Comparison of ENCODE assay signal across 8 cellular contexts in genomic region chr11:63938481-63939350, GRCh38. TPM values are rescaled to one million over a fixed set of nuclear protein-coding genes. Genes with fewer than 3 reads are reported as not detected.
DNase-seq lines count a peak whose midpoint lies in the region; ATAC-seq and TF ChIP-seq lines count a peak whose summit lies in the region.

NAA40 (plus strand) TSS chr11:63939002; CDS start chr11:63939097, 95 bp downstream.

- peak; percentile 89 for ATAC-seq in GM18907 (IDR thresholded peaks at IDR 0.05; ENCODE audit: unreplicated experiment)
- peak; percentile 90 for ATAC-seq in HG03139 (IDR thresholded peaks at IDR 0.05; ENCODE audit: unreplicated experiment)

- H3K9me3 ChIP-seq in breast epithelium: no peaks in the 10 kb centered on the region

- H3K27ac ChIP-seq in VCaP (peak within 1 kb of the TSS; percentile 81), breast epithelium (peak within 1 kb of the TSS; percentile 76 to 88)

- peaks cover 0 to 4% of the 10 kb centered on the region in 2 donors for H3K4me1 ChIP-seq in breast epithelium

- peak within 1 kb of the TSS; percentile 68 to 76 (median 74) for H3K4me3 ChIP-seq in breast epithelium

- TF ChIP-seq CTCF in VCaP (conservative IDR thresholded peaks at IDR 0.05): peak; percentile 43
- peak in 1 of 3 donors; percentile 10 for TF ChIP-seq CTCF in breast epithelium (IDR thresholded peaks at IDR 0.05)

- H3K36me3 ChIP-seq in breast epithelium: no peaks in the 10 kb centered on the region

- no peak for TF ChIP-seq POLR2A in breast epithelium (IDR thresholded peaks at IDR 0.05)

- H3K27me3 ChIP-seq in breast epithelium: no peaks in the 10 kb centered on the region

- DNase-seq in AG08395 (ENCODE audit: low spot score) (peak; percentile 99), NCI-H2196 treated with DMSO at 0.1 percent for 48 hours (lab: John Stamatoyannopoulos, UW; ENCODE audit: unreplicated experiment) (peak; percentile 97), breast epithelium (ENCODE audit: low spot score in 2 of 2) (peak; percentile 85), iPS-NIHi7 (ENCODE audit: extremely low spot score) (peak; percentile 97), smooth muscle cell of the brain vasculature (ENCODE audit: low read depth, low spot score) (peak; percentile 71)

- intact Hi-C loops in breast epithelium (cut with DNase I; ENCODE audit: low total_unique reads): loop anchor here (2.0 kb wide), 1 partner anchor 170 kb away; the partner anchor contains the start of gene ZFTA

RNA-seq across cellular contexts. Expression of gene NAA40, which starts in this region (rescaled TPM):
- 10 to 100 TPM in 2 of 3 donors, 1 to 10 TPM in 1; 5.9 to 27.4 (median 19.7) TPM for total RNA-seq in breast epithelium

Comparison
In these comparisons a context has a peak if more than half of its experiments do, and no peak if none do; other contexts are left out.
1. Peak in every context shown above with its lines: DNase-seq, ATAC-seq, H3K4me3 ChIP-seq and H3K27ac ChIP-seq.